8 cellular contexts compared by ENCODE assay signal in genomic region chr6:87832025-87832825, GRCh38.
A peak's percentile ranks its signal among the peaks of the same experiment; 100 is the strongest.
DNase-seq lines count a peak whose midpoint lies in the region; ATAC-seq and TF ChIP-seq lines count a peak whose summit lies in the region.

No MANE protein-coding gene starts in this region.

- peak overlapping the region; percentile 50 for H3K4me3 ChIP-seq in AG04449 (ENCODE audit: low read depth, low read length)
- peak overlapping the region; percentile 74 for H3K4me3 ChIP-seq in right cardiac atrium (ENCODE audit: low read length)
- H3K4me3 ChIP-seq in skin epidermis: peak overlapping the region in 6 of 7 experiments; percentile 17 to 43 (median 24)

- CTCF ChIA-PET in AG04449 (lab: Yijun Ruan, JAX): interaction anchor here (1.0 to 2.9 kb wide), 9 partner anchors 10 to 1039 kb away, joined by 3 to 17 read pairs (median 3); no protein-coding TSS in a partner anchor
- CTCF ChIA-PET in activated CD8-positive, alpha-beta T cell treated with anti-CD3 and anti-CD28 coated beads for 36 hours (lab: Charles Lee): interaction anchor here (0.6 to 2.3 kb wide), 26 partner anchors 9 to 1068 kb away, joined by 3 to 11 read pairs (median 4); no protein-coding TSS in a partner anchor

- H3K27me3 ChIP-seq in right cardiac atrium (ENCODE audit: control insufficient read depth, insufficient read depth): no peaks in the 10 kb centered on the region

- H3K27ac ChIP-seq in right cardiac atrium (ENCODE audit: low read length): no peak overlapping the region
- H3K27ac ChIP-seq in skin epidermis: peak overlapping the region in 10 of 21 experiments; percentile 3 to 73 (median 36)

- no peaks in the 10 kb centered on the region for H3K4me1 ChIP-seq in right cardiac atrium (ENCODE audit: control insufficient read depth, insufficient read depth, low read length)

- H3K36me3 Mint-ChIP-seq in activated CD8-positive, alpha-beta T cell treated with anti-CD3 and anti-CD28 coated beads for 36 hours (ENCODE audit: low read depth): no peaks in the 10 kb centered on the region

- peaks cover 11% of the 10 kb centered on the region for H3K4me1 Mint-ChIP-seq in activated CD8-positive, alpha-beta T cell treated with anti-CD3 and anti-CD28 coated beads for 36 hours (ENCODE audit: low read depth)

- H3K9me3 ChIP-seq in right cardiac atrium (ENCODE audit: control insufficient read depth, low read length): no peaks in the 10 kb centered on the region

- DNase-seq in AG04449 (ENCODE audit: low read depth, low spot score) (no peak), NCI-H1694 treated with DMSO at 0.1 percent for 48 hours (lab: John Stamatoyannopoulos, UW) (peak; percentile 48), right cardiac atrium (no peak)
- DNase-seq in activated CD8-positive, alpha-beta T cell treated with anti-CD3 and anti-CD28 coated beads for 36 hours: no peak
- DNase-seq in activated CD4-positive, CD25-positive, alpha-beta regulatory T cell (lab: John Stamatoyannopoulos, UW): no peak

- intact Hi-C loops in activated CD8-positive, alpha-beta T cell treated with anti-CD3 and anti-CD28 coated beads for 36 hours (cut with micrococcal nuclease): loop anchor here (10.0 kb wide), 1 partner anchor 403 kb away; no protein-coding TSS in a partner anchor
- intact Hi-C loops in right cardiac atrium (cut with DNase I): no loop called here

- H3K27ac Mint-ChIP-seq in activated CD8-positive, alpha-beta T cell treated with anti-CD3 and anti-CD28 coated beads for 36 hours: peak overlapping the region; percentile 71

- POLR2A ChIA-PET in AG04449 (lab: Yijun Ruan, JAX): no interaction called here
- POLR2A ChIA-PET in activated CD8-positive, alpha-beta T cell treated with anti-CD3 and anti-CD28 coated beads for 36 hours (lab: Charles Lee): interaction anchor here (0.8 kb wide), 1 partner anchor 150 kb away, joined by 3 read pairs; no protein-coding TSS in a partner anchor

- WGBS in right cardiac atrium: 9% methylated on average over 6 of the region's 6 CpGs

- ATAC-seq in HG02840 (IDR thresholded peaks at IDR 0.05; ENCODE audit: low FRiP score, unreplicated experiment): peak; percentile 55
- ATAC-seq in activated CD8-positive, alpha-beta T cell treated with anti-CD3 and anti-CD28 coated beads for 36 hours: peak; percentile 79
- peak; percentile 22 to 53 for ATAC-seq in right cardiac atrium

- H3K27me3 Mint-ChIP-seq in activated CD8-positive, alpha-beta T cell treated with anti-CD3 and anti-CD28 coated beads for 36 hours: peaks cover 3% of the 10 kb centered on the region

- H3K4me3 Mint-ChIP-seq in activated CD8-positive, alpha-beta T cell treated with anti-CD3 and anti-CD28 coated beads for 36 hours: peak overlapping the region; percentile 75

- H3K9me3 Mint-ChIP-seq in activated CD8-positive, alpha-beta T cell treated with anti-CD3 and anti-CD28 coated beads for 36 hours: no peaks in the 10 kb centered on the region

- peak; percentile 4 for TF ChIP-seq CTCF in AG04449 (IDR thresholded peaks at IDR 0.05; ENCODE audit: insufficient read depth, low read length, missing control alignments)
- peak; percentile 49 for TF ChIP-seq CTCF in GM12873 (IDR thresholded peaks at IDR 0.05; ENCODE audit: insufficient read depth, low read depth, low read length, missing control alignments)
- TF ChIP-seq CTCF in activated CD8-positive, alpha-beta T cell treated with anti-CD3 and anti-CD28 coated beads for 36 hours (IDR thresholded peaks at IDR 0.05): peak; percentile 35

Comparison
In these comparisons a context has a peak if more than half of its experiments do, and no peak if none do; other contexts are left out.
1. H3K4me3 ChIP-seq: peak in every context shown above with its lines; median percentile 74 in right cardiac atrium; 50 in AG04449; 24 in skin epidermis.